19 cellular contexts compared by ENCODE assay signal in the genomic region with DNA sequence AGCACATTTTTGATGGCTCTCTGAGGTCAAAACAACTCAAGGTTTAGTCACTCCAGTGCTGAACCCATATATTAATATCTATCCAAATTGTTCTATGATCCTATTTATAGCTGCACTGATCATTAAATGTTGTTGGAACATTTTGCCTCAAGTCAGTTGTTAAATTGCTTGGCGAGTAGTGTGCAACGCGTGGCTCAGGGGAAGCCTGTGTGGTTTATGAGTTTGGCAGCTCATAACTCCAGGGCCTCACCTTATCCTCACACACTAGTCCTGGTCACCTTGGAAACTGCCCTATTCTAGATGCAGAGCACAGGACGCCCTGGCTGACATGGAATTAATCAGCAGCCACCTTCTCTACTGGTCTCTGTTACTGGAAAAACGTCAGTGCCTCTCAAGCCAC. TPM values are rescaled to one million over a fixed set of nuclear protein-coding genes. Genes with fewer than 3 reads are reported as not detected.
DNase-seq lines count a peak whose midpoint lies in the region; ATAC-seq and TF ChIP-seq lines count a peak whose summit lies in the region.
"Had no signal": no experiment of that assay in that cellular context is flagged by ENCODE, and none has a peak within 500 bp of the region (broad histone marks: within the 10 kb centered on the region; RNA-seq: fewer than 3 reads in every experiment).

No MANE protein-coding gene starts in this region.

- H3K27ac Mint-ChIP-seq in CD4-positive, alpha-beta T cell: no peak overlapping the region
- H3K27ac Mint-ChIP-seq: activated CD4-positive, alpha-beta T cell treated with anti-CD3 and anti-CD28 coated beads, Interleukin-2, amount 10 ng/mL, durations not matched to agents 7 days and 5 days; stimulated activated effector memory CD8-positive, alpha-beta T cell treated with anti-CD3 and anti-CD28 coated beads, Interleukin-12 subunit alpha, Interleukin-12 subunit beta, amount 100 ng/mL, for 72 hours; T-cell had no signal

- CTCF ChIA-PET in CD4-positive, alpha-beta T cell (lab: Charles Lee): no interaction called here

- DNase-seq in AG10803 (ENCODE audit: low read depth): peak; percentile 37
- peak; percentile 32 for DNase-seq in LHCN-M2 (ENCODE audit: low read depth)
- no peak for DNase-seq in RWPE2 (ENCODE audit: low spot score)
- peak in 1 of 2 donors; percentile 66 for DNase-seq in left colon
- DNase-seq in HuH-7.5 (ENCODE audit: low spot score): no peak
- DNase-seq in NCI-H2029 (lab: John Stamatoyannopoulos, UW): no peak
- no peak for DNase-seq in CD4-positive, alpha-beta T cell
- DNase-seq: activated CD4-positive, alpha-beta T cell treated with anti-CD3 and anti-CD28 coated beads, Interleukin-2, amount 10 ng/mL, durations not matched to agents 7 days and 5 days; activated gamma-delta T cell; amniotic stem cell; central memory CD4-positive, alpha-beta T cell; NCI-H1105; NCI-H345; right cardiac atrium; T-cell had no signal

- H3K27me3 ChIP-seq in RWPE2 (ENCODE audit: insufficient read depth, poor library complexity, severe bottlenecking): no peaks in the 10 kb centered on the region
- H3K27me3 ChIP-seq in CD4-positive, alpha-beta T cell (ENCODE audit: control insufficient read depth, insufficient read depth, low read length): no peaks in the 10 kb centered on the region

- H3K4me3 ChIP-seq in AG10803 (ENCODE audit: low read length) (no peak overlapping the region), RWPE2 (ENCODE audit: severe bottlenecking) (no peak overlapping the region)
- H3K4me3 ChIP-seq: K562 had no signal

- no peak for TF ChIP-seq CTCF in AG10803 (conservative IDR thresholded peaks at IDR 0.05; ENCODE audit: low read length)
- no peak for TF ChIP-seq CTCF in RWPE2 (IDR thresholded peaks at IDR 0.05; ENCODE audit: poor library complexity, severe bottlenecking)
- no peak for TF ChIP-seq CTCF in CD4-positive, alpha-beta T cell (IDR thresholded peaks at IDR 0.05)

- no peaks in the 10 kb centered on the region for H3K27me3 Mint-ChIP-seq in CD4-positive, alpha-beta T cell
- H3K27me3 Mint-ChIP-seq: activated CD4-positive, alpha-beta T cell treated with anti-CD3 and anti-CD28 coated beads, Interleukin-2, amount 10 ng/mL, durations not matched to agents 7 days and 5 days had no signal

- no peaks in the 10 kb centered on the region for H3K9me3 Mint-ChIP-seq in CD4-positive, alpha-beta T cell

- no peak overlapping the region for H3K4me3 Mint-ChIP-seq in CD4-positive, alpha-beta T cell
- H3K4me3 Mint-ChIP-seq: activated CD4-positive, alpha-beta T cell treated with anti-CD3 and anti-CD28 coated beads, Interleukin-2, amount 10 ng/mL, durations not matched to agents 7 days and 5 days; stimulated activated effector memory CD8-positive, alpha-beta T cell treated with anti-CD3 and anti-CD28 coated beads, Interleukin-12 subunit alpha, Interleukin-12 subunit beta, amount 100 ng/mL, for 72 hours; T-cell had no signal

- no peaks in the 10 kb centered on the region for H3K4me1 Mint-ChIP-seq in CD4-positive, alpha-beta T cell (ENCODE audit: low read depth)
- H3K4me1 Mint-ChIP-seq: stimulated activated effector memory CD8-positive, alpha-beta T cell treated with anti-CD3 and anti-CD28 coated beads, Interleukin-12 subunit alpha, Interleukin-12 subunit beta, amount 100 ng/mL, for 72 hours; T-cell had no signal

- H3K36me3 ChIP-seq in RWPE2 (ENCODE audit: low read depth): no peaks in the 10 kb centered on the region

- intact Hi-C loops in left colon (cut with DNase I, micrococcal nuclease): no loop called here
- intact Hi-C loops in CD4-positive, alpha-beta T cell (cut with DNase I, micrococcal nuclease): no loop called here

- H3K9me3 ChIP-seq in RWPE2 (ENCODE audit: severe bottlenecking): no peaks in the 10 kb centered on the region
- no peaks in the 10 kb centered on the region for H3K9me3 ChIP-seq in CD4-positive, alpha-beta T cell (ENCODE audit: control insufficient read depth, low read length)

- H3K27ac ChIP-seq in RWPE2 (ENCODE audit: poor library complexity, severe bottlenecking): no peak overlapping the region
- no peak overlapping the region for H3K27ac ChIP-seq in CD4-positive, alpha-beta T cell (ENCODE audit: low read depth, low read length)

- 0 out of 3 replicates have a peak, but pooled peaks have one; percentile 40 for ATAC-seq in RWPE2 (ENCODE audit: low read depth)
- peak; percentile 92 for ATAC-seq in left colon
- ATAC-seq in CD4-positive, alpha-beta T cell (ENCODE audit: poor library complexity): no peak
- no peak for ATAC-seq in GM21717 (IDR thresholded peaks at IDR 0.05; ENCODE audit: unreplicated experiment)
- ATAC-seq: esophagus mucosa; K562; right cardiac atrium; stimulated activated effector memory CD8-positive, alpha-beta T cell treated with anti-CD3 and anti-CD28 coated beads, Interleukin-12 subunit alpha, Interleukin-12 subunit beta, amount 100 ng/mL, for 72 hours; T-cell had no signal

- POLR2A ChIA-PET in CD4-positive, alpha-beta T cell (lab: Charles Lee): no interaction called here

- no peaks in the 10 kb centered on the region for H3K4me1 ChIP-seq in RWPE2 (ENCODE audit: insufficient read depth, poor library complexity, severe bottlenecking)

- no peaks in the 10 kb centered on the region for H3K36me3 Mint-ChIP-seq in CD4-positive, alpha-beta T cell (ENCODE audit: low read depth)
- H3K36me3 Mint-ChIP-seq: stimulated activated effector memory CD8-positive, alpha-beta T cell treated with anti-CD3 and anti-CD28 coated beads, Interleukin-12 subunit alpha, Interleukin-12 subunit beta, amount 100 ng/mL, for 72 hours; T-cell had no signal

RNA-seq across cellular contexts. Expression of a gene that starts 46.2 kb away (rescaled TPM):
- 166 and 176 TPM in 2 replicates for total RNA-seq in LHCN-M2 (2014; rRNA removed)
- 166 TPM for polyA plus RNA-seq in LHCN-M2 (2012)
- total RNA-seq in left colon: 100 to 1,000 TPM; 137 to 143 TPM
- total RNA-seq in CD4-positive, alpha-beta T cell: 100 to 1,000 TPM; 206 to 228 TPM

Comparison
In these comparisons a context has a peak if more than half of its experiments do, and no peak if none do; other contexts are left out.
1. DNase-seq: peak in AG10803 (single experiment) and LHCN-M2 (single experiment); none in RWPE2 (single experiment), HuH-7.5 (single experiment), NCI-H2029 (single experiment) and CD4-positive, alpha-beta T cell (0 of 10).
2. ATAC-seq: peak in RWPE2 (single experiment) and left colon (single experiment); none in CD4-positive, alpha-beta T cell (single experiment) and GM21717 (single experiment).